ENCODE assay signal across 22 cellular contexts in the genomic region with DNA sequence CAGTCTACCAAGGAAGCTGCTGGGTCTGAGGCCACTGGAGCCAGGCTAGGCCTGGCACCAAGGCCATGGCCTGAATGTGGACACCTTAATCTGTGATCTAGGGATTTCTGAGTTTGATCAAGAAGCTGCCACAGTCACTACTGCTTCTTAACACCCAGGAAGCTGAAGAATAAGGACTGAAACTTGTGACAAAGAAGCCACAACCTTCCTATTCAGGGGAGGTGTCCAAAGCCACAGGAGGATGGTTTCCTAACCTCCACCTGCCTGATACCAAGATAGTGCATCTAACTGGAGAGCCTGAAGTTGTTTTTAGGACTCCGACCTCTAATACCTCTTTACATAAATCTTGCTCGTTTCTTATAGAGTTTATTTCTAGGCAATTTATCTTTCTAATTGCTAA. TPM values are rescaled to one million over a fixed set of nuclear protein-coding genes. Genes with fewer than 3 reads are reported as not detected.
DNase-seq lines count a peak whose midpoint lies in the region; ATAC-seq and TF ChIP-seq lines count a peak whose summit lies in the region.
"Had no signal": no experiment of that assay in that cellular context is flagged by ENCODE, and none has a peak within 500 bp of the region (broad histone marks: within the 10 kb centered on the region; RNA-seq: fewer than 3 reads in every experiment).

No MANE protein-coding gene starts in this region.

- H3K4me1 Mint-ChIP-seq in activated CD4-positive, alpha-beta T cell treated with anti-CD3 and anti-CD28 coated beads, Interleukin-2, amount 10 ng/mL, durations not matched to agents 24 days and 14 days = peaks cover 26% of the 10 kb centered on the region
- peaks cover 15% of the 10 kb centered on the region for H3K4me1 Mint-ChIP-seq in activated T-helper 17 cell treated with anti-CD3 and anti-CD28 coated beads, Interleukin-2, amount 50 U/mL, for 72 hours

- ATAC-seq in GM18861 (IDR thresholded peaks at IDR 0.05; ENCODE audit: unreplicated experiment) (peak; percentile 34), HG03378 (IDR thresholded peaks at IDR 0.05; ENCODE audit: unreplicated experiment) (peak; percentile 40), upper lobe of right lung (no peak), GM18873 (IDR thresholded peaks at IDR 0.05; ENCODE audit: low FRiP score, unreplicated experiment) (no peak)
- ATAC-seq in activated T-helper 17 cell treated with anti-CD3 and anti-CD28 coated beads, Interleukin-2, amount 50 U/mL, for 72 hours (replicated peaks) = peak; percentile 97

- H3K9me3 Mint-ChIP-seq in activated CD4-positive, alpha-beta T cell treated with anti-CD3 and anti-CD28 coated beads, Interleukin-2, amount 10 ng/mL, durations not matched to agents 24 days and 14 days = peaks cover 7% of the 10 kb centered on the region
- no peaks in the 10 kb centered on the region for H3K9me3 Mint-ChIP-seq in activated T-helper 17 cell treated with anti-CD3 and anti-CD28 coated beads, Interleukin-2, amount 50 U/mL, for 72 hours

- H3K4me3 ChIP-seq in upper lobe of right lung = no peak overlapping the region
- H3K4me3 ChIP-seq in prostate gland = no peak overlapping the region
- H3K4me3 ChIP-seq: spleen, testis had no signal

- H3K27me3 ChIP-seq in upper lobe of right lung (no peaks in the 10 kb centered on the region), prostate gland (replicated peaks; ENCODE audit: insufficient read depth) (no peaks in the 10 kb centered on the region)
- H3K27me3 ChIP-seq: spleen, testis had no signal

- TF ChIP-seq POLR2A in prostate gland (IDR thresholded peaks at IDR 0.05) = no peak

- peaks cover 5% of the 10 kb centered on the region for H3K4me1 ChIP-seq in upper lobe of right lung
- H3K4me1 ChIP-seq in prostate gland (replicated peaks) = no peaks in the 10 kb centered on the region
- H3K4me1 ChIP-seq: testis had no signal

- H3K4me3 Mint-ChIP-seq in activated CD4-positive, alpha-beta T cell treated with anti-CD3 and anti-CD28 coated beads, Interleukin-2, amount 10 ng/mL, durations not matched to agents 24 days and 14 days = no peak overlapping the region
- no peak overlapping the region for H3K4me3 Mint-ChIP-seq in activated T-helper 17 cell treated with anti-CD3 and anti-CD28 coated beads, Interleukin-2, amount 50 U/mL, for 72 hours
- H3K4me3 Mint-ChIP-seq: activated naive CD8-positive, alpha-beta T cell had no signal

- TF ChIP-seq CTCF in upper lobe of right lung (IDR thresholded peaks at IDR 0.05) (no peak), prostate gland (IDR thresholded peaks at IDR 0.05) (no peak)

- intact Hi-C loops in activated CD4-positive, alpha-beta T cell treated with anti-CD3 and anti-CD28 coated beads, Interleukin-2, amount 10 ng/mL, durations not matched to agents 24 days and 14 days (cut with micrococcal nuclease) = no loop called here
- intact Hi-C loops in upper lobe of right lung (cut with DNase I) = no loop called here
- intact Hi-C loops in prostate gland (cut with DNase I) = no loop called here

- peaks cover 3% of the 10 kb centered on the region for H3K36me3 Mint-ChIP-seq in activated CD4-positive, alpha-beta T cell treated with anti-CD3 and anti-CD28 coated beads, Interleukin-2, amount 10 ng/mL, durations not matched to agents 24 days and 14 days (ENCODE audit: low read depth)
- no peaks in the 10 kb centered on the region for H3K36me3 Mint-ChIP-seq in activated T-helper 17 cell treated with anti-CD3 and anti-CD28 coated beads, Interleukin-2, amount 50 U/mL, for 72 hours (ENCODE audit: low read depth)

- DNase-seq in activated CD4-positive, alpha-beta T cell treated with anti-CD3 and anti-CD28 coated beads, Interleukin-2, amount 10 ng/mL, durations not matched to agents 24 days and 14 days = peak; percentile 72
- no peak for DNase-seq in activated CD4-positive, alpha-beta T cell treated with anti-CD3 and anti-CD28 coated beads for 1 hour
- no peak for DNase-seq in upper lobe of right lung
- no peak for DNase-seq in prostate gland (ENCODE audit: low spot score)
- DNase-seq: activated CD8-positive, alpha-beta memory T cell treated with anti-CD3 and anti-CD28 coated beads, Interleukin-2, amount 50 U/mL, for 48 hours; COR-L47; cortex of kidney; HCEC 1CT; kidney glomerular epithelial cell; mammary epithelial cell; NCI-H1105 treated with DMSO at 0.1 percent for 48 hours; NCI-H510A; NK-92 treated with Interleukin-12 subunit alpha and Interleukin-12 subunit beta, amount 100 ng/mL, for 24 hours; nucleus accumbens; retina; spleen; testis had no signal

- H3K27ac ChIP-seq in upper lobe of right lung = no peak overlapping the region
- no peak overlapping the region for H3K27ac ChIP-seq in prostate gland
- H3K27ac ChIP-seq: spleen, testis had no signal

- H3K9me3 ChIP-seq in upper lobe of right lung = no peaks in the 10 kb centered on the region
- H3K9me3 ChIP-seq in prostate gland = no peaks in the 10 kb centered on the region
- H3K9me3 ChIP-seq: testis had no signal

- H3K36me3 ChIP-seq in upper lobe of right lung (no peaks in the 10 kb centered on the region), prostate gland (no peaks in the 10 kb centered on the region)
- H3K36me3 ChIP-seq: spleen had no signal

- peaks cover 8% of the 10 kb centered on the region for H3K27me3 Mint-ChIP-seq in activated CD4-positive, alpha-beta T cell treated with anti-CD3 and anti-CD28 coated beads, Interleukin-2, amount 10 ng/mL, durations not matched to agents 24 days and 14 days
- H3K27me3 Mint-ChIP-seq in activated T-helper 17 cell treated with anti-CD3 and anti-CD28 coated beads, Interleukin-2, amount 50 U/mL, for 72 hours = peaks cover 8% of the 10 kb centered on the region

- H3K27ac Mint-ChIP-seq in activated CD4-positive, alpha-beta T cell treated with anti-CD3 and anti-CD28 coated beads, Interleukin-2, amount 10 ng/mL, durations not matched to agents 24 days and 14 days = no peak overlapping the region
- H3K27ac Mint-ChIP-seq in activated T-helper 17 cell treated with anti-CD3 and anti-CD28 coated beads, Interleukin-2, amount 50 U/mL, for 72 hours = no peak overlapping the region
- H3K27ac Mint-ChIP-seq: activated naive CD8-positive, alpha-beta T cell had no signal

- 92% methylated on average over 2 of the region's 2 CpGs for WGBS in prostate gland

RNA-seq across cellular contexts. Expression of gene ANO10, which starts 5.5 kb away (rescaled TPM):
- total RNA-seq in activated CD4-positive, alpha-beta T cell treated with anti-CD3 and anti-CD28 coated beads, Interleukin-2, amount 10 ng/mL, durations not matched to agents 24 days and 14 days = 3.5 and 6.0 TPM in 2 replicates
- 10 to 100 TPM in 1 of 2 donors, 1 to 10 TPM in 1; 6.4 to 10.6 TPM for total RNA-seq in activated T-helper 17 cell treated with anti-CD3 and anti-CD28 coated beads, Interleukin-2, amount 50 U/mL, for 72 hours
- total RNA-seq in upper lobe of right lung (30.6 TPM), prostate gland (10 to 100 TPM; 12.4 to 17.7 TPM)

Comparison
In these comparisons a context has a peak if more than half of its experiments do, and no peak if none do; other contexts are left out.
1. ATAC-seq: peak in GM18861 (single experiment), HG03378 (single experiment) and activated T-helper 17 cell treated with anti-CD3 and anti-CD28 coated beads, Interleukin-2, amount 50 U/mL, for 72 hours (single experiment); none in upper lobe of right lung (single experiment) and GM18873 (single experiment).